In the genomic region with DNA sequence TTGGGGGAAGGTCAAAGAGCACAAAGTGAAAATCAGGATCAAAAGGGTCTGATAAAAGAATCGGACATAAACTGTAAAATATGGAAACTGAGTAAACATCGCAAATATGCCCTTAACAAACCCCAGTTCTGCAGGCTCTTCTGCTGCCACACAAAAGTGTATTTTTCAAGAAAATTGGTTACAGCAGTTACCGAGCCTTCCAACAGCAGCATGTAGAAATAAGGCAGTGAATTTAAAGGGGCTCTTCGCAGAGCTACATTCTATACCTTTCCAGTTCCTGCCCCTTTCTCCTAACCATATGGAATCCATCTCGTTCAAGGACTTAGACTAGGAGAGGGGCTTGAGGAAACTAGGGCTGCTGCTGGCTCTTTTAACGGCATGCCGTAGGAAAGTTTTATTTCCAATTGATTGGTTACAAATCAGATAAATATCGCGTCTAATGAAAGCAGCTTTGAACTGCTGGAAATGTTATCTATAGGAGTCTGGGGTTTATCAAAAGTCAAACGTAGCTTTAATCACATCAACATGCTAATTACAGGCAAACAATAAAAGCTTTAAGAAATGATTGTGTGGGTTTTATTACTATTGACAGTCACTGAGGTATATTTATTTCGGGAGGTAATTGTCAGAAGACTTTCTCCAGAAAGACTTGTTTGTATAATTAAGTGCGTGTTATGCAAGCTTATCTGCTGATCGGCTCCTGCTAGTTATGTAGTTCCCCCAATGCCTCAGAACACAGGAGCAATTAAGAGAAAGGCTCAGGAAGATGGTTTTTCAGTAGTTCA, we compare ENCODE assay signal across 1 cellular context.
TF ChIP-seq lines count a peak whose summit lies in the region.

No MANE protein-coding gene starts in this region.

TF ChIP-seq in HEK293, 187 proteins besides CTCF, POLR2A, EP300 and RAD21 (continued from another document):
- TF ChIP-seq ZNF791 (tag by site-specific recombination; IDR thresholded peaks at IDR 0.05) (no peak), ZNF174 (tag by site-specific recombination; IDR thresholded peaks at IDR 0.05) (no peak), TCF7L2 (IDR thresholded peaks at IDR 0.05; ENCODE audit: borderline replicate concordance, low read depth, low read length) (peak; percentile 87), ZNF843 (tag by site-specific recombination; IDR thresholded peaks at IDR 0.05) (peak; percentile 59; the same call in 1 of the 2 replicates)
- TF ChIP-seq, protein P1, sequence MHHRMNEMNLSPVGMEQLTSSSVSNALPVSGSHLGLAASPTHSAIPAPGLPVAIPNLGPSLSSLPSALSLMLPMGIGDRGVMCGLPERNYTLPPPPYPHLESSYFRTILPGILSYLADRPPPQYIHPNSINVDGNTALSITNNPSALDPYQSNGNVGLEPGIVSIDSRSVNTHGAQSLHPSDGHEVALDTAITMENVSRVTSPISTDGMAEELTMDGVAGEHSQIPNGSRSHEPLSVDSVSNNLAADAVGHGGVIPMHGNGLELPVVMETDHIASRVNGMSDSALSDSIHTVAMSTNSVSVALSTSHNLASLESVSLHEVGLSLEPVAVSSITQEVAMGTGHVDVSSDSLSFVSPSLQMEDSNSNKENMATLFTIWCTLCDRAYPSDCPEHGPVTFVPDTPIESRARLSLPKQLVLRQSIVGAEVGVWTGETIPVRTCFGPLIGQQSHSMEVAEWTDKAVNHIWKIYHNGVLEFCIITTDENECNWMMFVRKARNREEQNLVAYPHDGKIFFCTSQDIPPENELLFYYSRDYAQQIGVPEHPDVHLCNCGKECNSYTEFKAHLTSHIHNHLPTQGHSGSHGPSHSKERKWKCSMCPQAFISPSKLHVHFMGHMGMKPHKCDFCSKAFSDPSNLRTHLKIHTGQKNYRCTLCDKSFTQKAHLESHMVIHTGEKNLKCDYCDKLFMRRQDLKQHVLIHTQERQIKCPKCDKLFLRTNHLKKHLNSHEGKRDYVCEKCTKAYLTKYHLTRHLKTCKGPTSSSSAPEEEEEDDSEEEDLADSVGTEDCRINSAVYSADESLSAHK (tag by site-specific recombination; IDR thresholded peaks at IDR 0.05) = 0 out of 2 replicates have a peak, but pooled peaks have one; percentile 40
TF ChIP-seq in HEK293: peak in this region for 13.
